In the genomic region with DNA sequence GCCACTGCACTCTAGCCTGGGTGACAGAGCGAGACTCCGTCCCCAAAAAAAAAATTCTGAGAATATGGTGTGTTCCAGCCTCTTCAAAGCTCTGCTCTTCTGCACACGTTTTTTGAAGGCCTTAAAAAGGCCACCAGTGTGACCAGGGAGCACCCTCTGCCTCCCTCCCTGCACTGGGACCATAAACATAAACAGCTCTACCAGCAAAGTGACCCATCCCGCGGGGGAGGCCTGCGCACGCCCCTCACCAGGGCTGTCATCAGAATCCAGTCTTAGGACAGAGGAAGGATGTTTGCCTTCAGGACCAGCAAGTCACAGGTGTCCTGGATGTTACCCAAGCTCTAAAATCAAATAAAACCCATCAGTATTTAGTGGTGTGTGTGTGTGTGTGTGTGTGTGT, we compare ENCODE assay signal across 1 cellular context.
TF ChIP-seq lines count a peak whose summit lies in the region.

No MANE protein-coding gene starts in this region.

TF ChIP-seq in H1, 55 proteins besides CTCF, POLR2A, EP300 and RAD21:
- TF ChIP-seq RXRA (IDR thresholded peaks at IDR 0.05; ENCODE audit: insufficient read depth, low read depth, low read length) (no peak), HDAC2 (IDR thresholded peaks at IDR 0.05; ENCODE audit: borderline replicate concordance in 1 of 2, low read depth in 2 of 2, low read length in 2 of 2) (no peak), TBP (IDR thresholded peaks at IDR 0.05; ENCODE audit: low read depth, low read length) (no peak), POLR2AphosphoS5 (IDR thresholded peaks at IDR 0.05; ENCODE audit: low read depth, low read length) (no peak), MAFK (IDR thresholded peaks at IDR 0.05; ENCODE audit: low read depth, low read length) (no peak), PHF8 (conservative IDR thresholded peaks at IDR 0.05; ENCODE audit: low read depth, low read length) (no peak), GABPA (IDR thresholded peaks at IDR 0.05; ENCODE audit: borderline replicate concordance, insufficient read depth, low read length) (no peak), SIX5 (IDR thresholded peaks at IDR 0.05; ENCODE audit: low read depth, low read length) (no peak), KDM5A (IDR thresholded peaks at IDR 0.05; ENCODE audit: low read length) (no peak), CBX8 (IDR thresholded peaks at IDR 0.05; ENCODE audit: borderline replicate concordance, low read depth, low read length) (no peak), CHD1 (IDR thresholded peaks at IDR 0.05; ENCODE audit: low read depth, low read length) (no peak)
